ENCODE assay signal across 8 cellular contexts in the genomic region with DNA sequence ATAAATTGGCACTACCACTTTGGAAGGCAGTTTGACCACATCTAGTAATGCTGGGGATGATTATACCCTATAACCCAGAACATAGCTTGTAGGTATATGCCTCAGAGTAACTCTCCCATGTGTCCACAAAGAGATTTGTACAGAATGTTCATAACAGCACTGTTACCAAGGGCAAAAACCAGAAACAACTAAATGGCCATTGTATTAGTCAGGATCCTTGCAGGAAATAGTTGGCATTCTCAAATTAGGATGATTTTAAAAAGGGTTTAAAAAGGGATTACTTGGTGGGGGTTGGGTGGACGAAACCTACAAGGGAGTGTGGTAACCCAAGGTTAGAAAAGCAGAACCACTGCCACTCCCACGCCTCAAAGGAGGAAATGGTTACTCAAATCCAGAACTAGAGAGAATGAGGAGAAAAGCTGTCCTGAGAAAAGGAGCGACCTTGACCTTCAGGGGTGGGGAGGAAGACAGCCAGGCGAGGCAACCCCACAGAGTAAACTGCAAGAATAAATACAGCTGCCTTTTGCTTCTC. TPM values are rescaled to one million over a fixed set of nuclear protein-coding genes. Genes with fewer than 3 reads are reported as not detected.
A peak's percentile ranks its signal among the peaks of the same experiment; 100 is the strongest.
DNase-seq lines count a peak whose midpoint lies in the region; ATAC-seq and TF ChIP-seq lines count a peak whose summit lies in the region.

No MANE protein-coding gene starts in this region.

- peaks cover 26 to 35% of the 10 kb centered on the region in 2 donors for H3K4me1 Mint-ChIP-seq in natural killer cell treated with Interleukin-12 subunit alpha and Interleukin-12 subunit beta and Interleukin-15 and Interleukin-18, amount 100 ng/mL, for 72 hours (ENCODE audit: low read depth in 2 of 2)

- ATAC-seq in natural killer cell treated with Interleukin-12 subunit alpha and Interleukin-12 subunit beta and Interleukin-15 and Interleukin-18, amount 100 ng/mL, for 72 hours, result no peak
- ATAC-seq in GM21367 (IDR thresholded peaks at IDR 0.05; ENCODE audit: unreplicated experiment), result no peak

- H3K27me3 Mint-ChIP-seq in natural killer cell treated with Interleukin-12 subunit alpha and Interleukin-12 subunit beta and Interleukin-15 and Interleukin-18, amount 100 ng/mL, for 72 hours, result no peaks in the 10 kb centered on the region

- H3K27ac ChIP-seq in breast epithelium, result peak overlapping the region; percentile 36 to 68
- peak overlapping the region in 1 of 4 donors; percentile 15 for H3K27ac ChIP-seq in Peyer's patch

- H3K4me3 Mint-ChIP-seq in natural killer cell treated with Interleukin-12 subunit alpha and Interleukin-12 subunit beta and Interleukin-15 and Interleukin-18, amount 100 ng/mL, for 72 hours, result peak overlapping the region; percentile 99

- no peak for TF ChIP-seq POLR2A in breast epithelium (IDR thresholded peaks at IDR 0.05)
- TF ChIP-seq POLR2A in Peyer's patch (IDR thresholded peaks at IDR 0.05), result no peak

- peak overlapping the region; percentile 61 to 75 for H3K27ac Mint-ChIP-seq in natural killer cell treated with Interleukin-12 subunit alpha and Interleukin-12 subunit beta and Interleukin-15 and Interleukin-18, amount 100 ng/mL, for 72 hours

- DNase-seq in GM12865 (ENCODE audit: low read depth), result peak; percentile 83
- peak; percentile 93 for DNase-seq in MV-4-11 (lab: John Stamatoyannopoulos, UW)
- peak in 1 of 2 donors; percentile 29 for DNase-seq in breast epithelium (ENCODE audit: low spot score in 2 of 2)
- no peak for DNase-seq in natural killer cell treated with Interleukin-12 subunit alpha and Interleukin-12 subunit beta and Interleukin-15 and Interleukin-18, amount 100 ng/mL, for 72 hours (ENCODE audit: low spot score)
- no peak for DNase-seq in iPS-NIHi7 (ENCODE audit: extremely low spot score)
- DNase-seq in Peyer's patch, result no peak
- no peak for DNase-seq in HT-29 (ENCODE audit: low spot score)

- TF ChIP-seq CTCF in GM12865 (IDR thresholded peaks at IDR 0.05; ENCODE audit: insufficient read depth, low read depth, low read length, missing control alignments), result no peak
- no peak for TF ChIP-seq CTCF in breast epithelium (IDR thresholded peaks at IDR 0.05)
- no peak for TF ChIP-seq CTCF in Peyer's patch (IDR thresholded peaks at IDR 0.05)

- no peaks in the 10 kb centered on the region for H3K4me1 ChIP-seq in breast epithelium
- peaks cover 0 to 22% (median 5%) of the 10 kb centered on the region in 4 donors for H3K4me1 ChIP-seq in Peyer's patch

- intact Hi-C loops in breast epithelium (cut with DNase I; ENCODE audit: low total_unique reads), result loop anchor here (2.0 kb wide), 1 partner anchor 55 kb away; no protein-coding TSS in a partner anchor

- no peaks in the 10 kb centered on the region for H3K9me3 ChIP-seq in breast epithelium
- H3K9me3 ChIP-seq in Peyer's patch, result no peaks in the 10 kb centered on the region

- H3K27me3 ChIP-seq in breast epithelium, result no peaks in the 10 kb centered on the region
- no peaks in the 10 kb centered on the region for H3K27me3 ChIP-seq in Peyer's patch

- H3K4me3 ChIP-seq in GM12865 (ENCODE audit: low read depth, low read length) (0 out of 2 replicates have a peak overlapping the region, but pooled peaks have one; percentile 5), breast epithelium (peak overlapping the region in 1 of 3 donors; percentile 18), Peyer's patch (peak overlapping the region in 1 of 4 donors; percentile 74)

- no peaks in the 10 kb centered on the region for H3K36me3 ChIP-seq in breast epithelium
- H3K36me3 ChIP-seq in Peyer's patch, result no peaks in the 10 kb centered on the region

- peaks cover 7% of the 10 kb centered on the region for H3K9me3 Mint-ChIP-seq in natural killer cell treated with Interleukin-12 subunit alpha and Interleukin-12 subunit beta and Interleukin-15 and Interleukin-18, amount 100 ng/mL, for 72 hours

- H3K36me3 Mint-ChIP-seq in natural killer cell treated with Interleukin-12 subunit alpha and Interleukin-12 subunit beta and Interleukin-15 and Interleukin-18, amount 100 ng/mL, for 72 hours, result peaks cover 5% of the 10 kb centered on the region

RNA-seq across cellular contexts. Expression of a gene that starts 2.1 kb away (rescaled TPM):
- total RNA-seq in breast epithelium (10 to 100 TPM in 2 of 3 donors, 1 to 10 TPM in 1; 9.2 to 23.0 (median 16.4) TPM), Peyer's patch (10 to 100 TPM; 26.7 to 47.9 (median 36.3) TPM)
- 10 to 100 TPM; 11.3 to 26.8 TPM for total RNA-seq in natural killer cell treated with Interleukin-12 subunit alpha and Interleukin-12 subunit beta and Interleukin-15 and Interleukin-18, amount 100 ng/mL, for 72 hours
- not detected in 2 replicates for total RNA-seq in HT-29 (2014; rRNA removed; shearing (Covaris generic))

Comparison
In these comparisons a context has a peak if more than half of its experiments do, and no peak if none do; other contexts are left out.
1. DNase-seq: peak in GM12865 (single experiment) and MV-4-11 (single experiment); none in natural killer cell treated with Interleukin-12 subunit alpha and Interleukin-12 subunit beta and Interleukin-15 and Interleukin-18, amount 100 ng/mL, for 72 hours (single experiment), iPS-NIHi7 (single experiment), Peyer's patch (0 of 3) and HT-29 (single experiment).
2. RNA of a gene that starts 2.1 kb away (total RNA-seq): 26.7 to 47.9 TPM in Peyer's patch, 11.3 to 26.8 TPM in natural killer cell treated with Interleukin-12 subunit alpha and Interleukin-12 subunit beta and Interleukin-15 and Interleukin-18, amount 100 ng/mL, for 72 hours and 9.2 to 23.0 TPM in breast epithelium; not detected in HT-29; every median in the first group is over 10 times any median in the second.